ENCODE assay signal across 8 cellular contexts in genomic region chr2:85888745-85889647, GRCh38. TPM values are rescaled to one million over a fixed set of nuclear protein-coding genes. Genes with fewer than 3 reads are reported as not detected.
A peak's percentile ranks its signal among the peaks of the same experiment; 100 is the strongest.
DNase-seq lines count a peak whose midpoint lies in the region; ATAC-seq, FAIRE-seq and TF ChIP-seq lines count a peak whose summit lies in the region.

Gene ST3GAL5, minus strand, starts transcription at chr2:85888990. Its CDS starts 85 bp downstream, at chr2:85888905.

- no peak for FAIRE-seq in urothelium cell line (lab: Jason Lieb, UNC)

- H3K27ac ChIP-seq in left ventricle myocardium inferior (replicated peaks) = peak within 1 kb of the TSS; percentile 84
- peak within 1 kb of the TSS; percentile 96 for H3K27ac ChIP-seq in psoas muscle

- H3K9me3 ChIP-seq in left ventricle myocardium inferior (replicated peaks) (no peaks in the 10 kb centered on the region), psoas muscle (no peaks in the 10 kb centered on the region)

- peaks cover 74% of the 10 kb centered on the region for H3K4me1 ChIP-seq in left ventricle myocardium inferior
- H3K4me1 ChIP-seq in psoas muscle = peaks cover 32% of the 10 kb centered on the region

- TF ChIP-seq CTCF in GM12874 (IDR thresholded peaks at IDR 0.05; ENCODE audit: insufficient read depth, low read depth, low read length) (peak; percentile 82), left ventricle myocardium inferior (IDR thresholded peaks at IDR 0.05; ENCODE audit: borderline replicate concordance) (peak; percentile 66), psoas muscle (IDR thresholded peaks at IDR 0.05) (peak; percentile 61)

- DNase-seq in NCI-H1105 treated with DMSO at 0.1 percent for 48 hours (lab: John Stamatoyannopoulos, UW) (peak; percentile 78), amniotic epithelial cell (ENCODE audit: low read depth) (peak; percentile 92), left ventricle myocardium inferior (peak; percentile 94), psoas muscle (peak; percentile 92 to 96), urothelium cell line (ENCODE audit: low spot score) (peak; percentile 95)

- peak; percentile 91 for ATAC-seq in HG02642 (IDR thresholded peaks at IDR 0.05; ENCODE audit: poor library complexity, unreplicated experiment)
- peak; percentile 80 to 88 (median 86) for ATAC-seq in psoas muscle

- intact Hi-C loops in T-helper 1 cell treated with Interleukin-12 subunit alpha and Interleukin-12 subunit beta and Interleukin-4 antibody, amounts not matched to agents 30 ng/mL and 1 ng/mL, for 36 hours (cut with micrococcal nuclease) = loop anchor here (1.0 to 10.0 kb wide), 4 partner anchors 36 to 306 kb away; partner anchors contain the start of genes IMMT and MRPL35
- intact Hi-C loops in left ventricle myocardium inferior (cut with micrococcal nuclease) (loop anchor here (10.0 kb wide), 1 partner anchor 54 kb away; no protein-coding TSS in a partner anchor), psoas muscle (cut with DNase I) (loop anchor here (2.0 to 5.0 kb wide), 4 partner anchors 62 to 192 kb away; no protein-coding TSS in a partner anchor)

- WGBS in psoas muscle, 3 donors = 0% methylated on average over 53 to 86 of the region's 86 CpGs

- H3K27me3 ChIP-seq in left ventricle myocardium inferior (ENCODE audit: low read depth) (peaks cover 27% of the 10 kb centered on the region), psoas muscle (ENCODE audit: insufficient read depth in 3 of 3, low read length in 2 of 3) (no peaks in the 10 kb centered on the region)

- H3K36me3 ChIP-seq in left ventricle myocardium inferior (no peaks in the 10 kb centered on the region), psoas muscle (ENCODE audit: insufficient read depth in 1 of 2, low read depth in 1 of 2) (no peaks in the 10 kb centered on the region)

- peak within 1 kb of the TSS; percentile 89 for H3K4me3 ChIP-seq in left ventricle myocardium inferior
- peak within 1 kb of the TSS; percentile 77 for H3K4me3 ChIP-seq in psoas muscle

RNA-seq across cellular contexts. Expression of gene ST3GAL5, which starts in this region (rescaled TPM):
- 54.7 and 56.7 TPM in 2 replicates for total RNA-seq in T-helper 1 cell treated with Interleukin-12 subunit alpha and Interleukin-12 subunit beta and Interleukin-4 antibody, amounts not matched to agents 30 ng/mL and 1 ng/mL, for 36 hours
- total RNA-seq in left ventricle myocardium inferior (4.2 TPM), psoas muscle (10 to 100 TPM in 3 of 4 donors, 1 to 10 TPM in 1; 7.9 to 19.5 (median 12.4) TPM)
- 10 to 100 TPM; 14.6 to 35.6 (median 15.3) TPM for polyA plus RNA-seq in psoas muscle

Comparison
In these comparisons a context has a peak if more than half of its experiments do, and no peak if none do; other contexts are left out.
1. Peak in every context shown above with its lines: DNase-seq, ATAC-seq, H3K4me3 ChIP-seq and H3K27ac ChIP-seq.